1 cellular context compared by ENCODE assay signal in the genomic region with DNA sequence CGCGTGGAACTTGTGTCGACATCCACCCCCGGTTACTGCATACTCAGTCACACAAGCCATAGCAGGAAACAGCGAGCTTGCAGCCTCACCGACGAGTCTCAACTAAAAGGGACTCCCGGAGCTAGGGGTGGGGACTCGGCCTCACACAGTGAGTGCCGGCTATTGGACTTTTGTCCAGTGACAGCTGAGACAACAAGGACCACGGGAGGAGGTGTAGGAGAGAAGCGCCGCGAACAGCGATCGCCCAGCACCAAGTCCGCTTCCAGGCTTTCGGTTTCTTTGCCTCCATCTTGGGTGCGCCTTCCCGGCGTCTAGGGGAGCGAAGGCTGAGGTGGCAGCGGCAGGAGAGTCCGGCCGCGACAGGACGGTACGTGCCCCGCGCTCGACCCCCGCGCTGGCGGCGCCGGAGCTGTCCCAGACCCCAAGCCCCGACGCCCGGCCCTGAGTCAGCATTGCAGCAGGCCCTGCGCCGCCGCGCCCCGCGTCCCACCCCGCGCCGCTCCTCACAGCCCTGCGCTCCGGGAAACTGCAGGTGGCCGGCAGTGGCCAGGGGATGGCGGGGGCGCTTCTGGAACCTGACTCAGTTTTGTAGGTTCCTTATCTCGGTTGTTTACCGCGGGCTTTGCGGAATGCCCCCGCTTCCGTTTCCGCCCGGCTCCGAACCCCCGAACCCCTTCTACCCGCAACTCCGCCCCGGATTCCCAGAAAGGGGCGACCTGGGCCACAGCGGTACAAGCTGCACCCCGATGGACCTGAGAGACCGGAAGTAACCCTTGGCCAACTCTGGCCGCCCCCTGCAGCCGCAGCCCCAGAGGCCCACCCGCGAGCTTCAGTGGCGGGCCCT.
TF ChIP-seq lines count a peak whose summit lies in the region.

A gene (plus strand): TSS at position 50 of the 844 bp plus-strand sequence. CDS start 13,702 bp downstream, outside the sequence.

TF ChIP-seq in HepG2, 621 proteins besides CTCF, POLR2A, EP300 and RAD21 (continued from another document and continues in another):
- TF ChIP-seq, protein P1, sequence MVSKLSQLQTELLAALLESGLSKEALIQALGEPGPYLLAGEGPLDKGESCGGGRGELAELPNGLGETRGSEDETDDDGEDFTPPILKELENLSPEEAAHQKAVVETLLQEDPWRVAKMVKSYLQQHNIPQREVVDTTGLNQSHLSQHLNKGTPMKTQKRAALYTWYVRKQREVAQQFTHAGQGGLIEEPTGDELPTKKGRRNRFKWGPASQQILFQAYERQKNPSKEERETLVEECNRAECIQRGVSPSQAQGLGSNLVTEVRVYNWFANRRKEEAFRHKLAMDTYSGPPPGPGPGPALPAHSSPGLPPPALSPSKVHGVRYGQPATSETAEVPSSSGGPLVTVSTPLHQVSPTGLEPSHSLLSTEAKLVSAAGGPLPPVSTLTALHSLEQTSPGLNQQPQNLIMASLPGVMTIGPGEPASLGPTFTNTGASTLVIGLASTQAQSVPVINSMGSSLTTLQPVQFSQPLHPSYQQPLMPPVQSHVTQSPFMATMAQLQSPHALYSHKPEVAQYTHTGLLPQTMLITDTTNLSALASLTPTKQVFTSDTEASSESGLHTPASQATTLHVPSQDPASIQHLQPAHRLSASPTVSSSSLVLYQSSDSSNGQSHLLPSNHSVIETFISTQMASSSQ (IDR thresholded peaks at IDR 0.05; ENCODE audit: low read depth), result no peak; the same call in 1 of the 2 replicates
- TF ChIP-seq, protein P1 (CRISPR knock-in tag; IDR thresholded peaks at IDR 0.05; ENCODE audit: borderline replicate concordance), result peak; percentile 86
- TF ChIP-seq SYNCRIP (IDR thresholded peaks at IDR 0.05; ENCODE audit: insufficient read depth, low read depth, low read length), result no peak
- no peak for TF ChIP-seq REL (CRISPR knock-in tag; conservative IDR thresholded peaks at IDR 0.05)
- TF ChIP-seq TOE1 (CRISPR knock-in tag; IDR thresholded peaks at IDR 0.05), result no peak; the same call in 1 of the 2 replicates
- peak; percentile 24; the same call in 1 of the 2 replicates for TF ChIP-seq STAT5B (CRISPR knock-in tag; IDR thresholded peaks at IDR 0.05)
- peak; percentile 49; the same call in 1 of the 2 replicates for TF ChIP-seq ZNF432 (CRISPR knock-in tag; IDR thresholded peaks at IDR 0.05; ENCODE audit: borderline replicate concordance)
- no peak for TF ChIP-seq MTA3 (CRISPR knock-in tag; IDR thresholded peaks at IDR 0.05)
- TF ChIP-seq, protein P2, sequence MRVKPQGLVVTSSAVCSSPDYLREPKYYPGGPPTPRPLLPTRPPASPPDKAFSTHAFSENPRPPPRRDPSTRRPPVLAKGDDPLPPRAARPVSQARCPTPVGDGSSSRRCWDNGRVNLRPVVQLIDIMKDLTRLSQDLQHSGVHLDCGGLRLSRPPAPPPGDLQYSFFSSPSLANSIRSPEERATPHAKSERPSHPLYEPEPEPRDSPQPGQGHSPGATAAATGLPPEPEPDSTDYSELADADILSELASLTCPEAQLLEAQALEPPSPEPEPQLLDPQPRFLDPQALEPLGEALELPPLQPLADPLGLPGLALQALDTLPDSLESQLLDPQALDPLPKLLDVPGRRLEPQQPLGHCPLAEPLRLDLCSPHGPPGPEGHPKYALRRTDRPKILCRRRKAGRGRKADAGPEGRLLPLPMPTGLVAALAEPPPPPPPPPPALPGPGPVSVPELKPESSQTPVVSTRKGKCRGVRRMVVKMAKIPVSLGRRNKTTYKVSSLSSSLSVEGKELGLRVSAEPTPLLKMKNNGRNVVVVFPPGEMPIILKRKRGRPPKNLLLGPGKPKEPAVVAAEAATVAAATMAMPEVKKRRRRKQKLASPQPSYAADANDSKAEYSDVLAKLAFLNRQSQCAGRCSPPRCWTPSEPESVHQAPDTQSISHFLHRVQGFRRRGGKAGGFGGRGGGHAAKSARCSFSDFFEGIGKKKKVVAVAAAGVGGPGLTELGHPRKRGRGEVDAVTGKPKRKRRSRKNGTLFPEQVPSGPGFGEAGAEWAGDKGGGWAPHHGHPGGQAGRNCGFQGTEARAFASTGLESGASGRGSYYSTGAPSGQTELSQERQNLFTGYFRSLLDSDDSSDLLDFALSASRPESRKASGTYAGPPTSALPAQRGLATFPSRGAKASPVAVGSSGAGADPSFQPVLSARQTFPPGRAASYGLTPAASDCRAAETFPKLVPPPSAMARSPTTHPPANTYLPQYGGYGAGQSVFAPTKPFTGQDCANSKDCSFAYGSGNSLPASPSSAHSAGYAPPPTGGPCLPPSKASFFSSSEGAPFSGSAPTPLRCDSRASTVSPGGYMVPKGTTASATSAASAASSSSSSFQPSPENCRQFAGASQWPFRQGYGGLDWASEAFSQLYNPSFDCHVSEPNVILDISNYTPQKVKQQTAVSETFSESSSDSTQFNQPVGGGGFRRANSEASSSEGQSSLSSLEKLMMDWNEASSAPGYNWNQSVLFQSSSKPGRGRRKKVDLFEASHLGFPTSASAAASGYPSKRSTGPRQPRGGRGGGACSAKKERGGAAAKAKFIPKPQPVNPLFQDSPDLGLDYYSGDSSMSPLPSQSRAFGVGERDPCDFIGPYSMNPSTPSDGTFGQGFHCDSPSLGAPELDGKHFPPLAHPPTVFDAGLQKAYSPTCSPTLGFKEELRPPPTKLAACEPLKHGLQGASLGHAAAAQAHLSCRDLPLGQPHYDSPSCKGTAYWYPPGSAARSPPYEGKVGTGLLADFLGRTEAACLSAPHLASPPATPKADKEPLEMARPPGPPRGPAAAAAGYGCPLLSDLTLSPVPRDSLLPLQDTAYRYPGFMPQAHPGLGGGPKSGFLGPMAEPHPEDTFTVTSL (CRISPR knock-in tag; IDR thresholded peaks at IDR 0.05; ENCODE audit: borderline replicate concordance), result no peak; the same call in 1 of the 2 replicates
- TF ChIP-seq ZNF34 (CRISPR knock-in tag; IDR thresholded peaks at IDR 0.05; ENCODE audit: borderline replicate concordance), result peak; percentile 75
- TF ChIP-seq SUZ12 (IDR thresholded peaks at IDR 0.05; ENCODE audit: low read depth, low read length), result no peak
- no peak; the same call in 1 of the 2 replicates for TF ChIP-seq ZNF577 (CRISPR knock-in tag; IDR thresholded peaks at IDR 0.05; ENCODE audit: borderline replicate concordance, low read depth)
- peak; percentile 86 for TF ChIP-seq ZMAT3 (CRISPR knock-in tag; conservative IDR thresholded peaks at IDR 0.05)
- peak; percentile 84 for TF ChIP-seq SAP130 (CRISPR knock-in tag; IDR thresholded peaks at IDR 0.05; ENCODE audit: low read depth)
- TF ChIP-seq, protein P3, sequence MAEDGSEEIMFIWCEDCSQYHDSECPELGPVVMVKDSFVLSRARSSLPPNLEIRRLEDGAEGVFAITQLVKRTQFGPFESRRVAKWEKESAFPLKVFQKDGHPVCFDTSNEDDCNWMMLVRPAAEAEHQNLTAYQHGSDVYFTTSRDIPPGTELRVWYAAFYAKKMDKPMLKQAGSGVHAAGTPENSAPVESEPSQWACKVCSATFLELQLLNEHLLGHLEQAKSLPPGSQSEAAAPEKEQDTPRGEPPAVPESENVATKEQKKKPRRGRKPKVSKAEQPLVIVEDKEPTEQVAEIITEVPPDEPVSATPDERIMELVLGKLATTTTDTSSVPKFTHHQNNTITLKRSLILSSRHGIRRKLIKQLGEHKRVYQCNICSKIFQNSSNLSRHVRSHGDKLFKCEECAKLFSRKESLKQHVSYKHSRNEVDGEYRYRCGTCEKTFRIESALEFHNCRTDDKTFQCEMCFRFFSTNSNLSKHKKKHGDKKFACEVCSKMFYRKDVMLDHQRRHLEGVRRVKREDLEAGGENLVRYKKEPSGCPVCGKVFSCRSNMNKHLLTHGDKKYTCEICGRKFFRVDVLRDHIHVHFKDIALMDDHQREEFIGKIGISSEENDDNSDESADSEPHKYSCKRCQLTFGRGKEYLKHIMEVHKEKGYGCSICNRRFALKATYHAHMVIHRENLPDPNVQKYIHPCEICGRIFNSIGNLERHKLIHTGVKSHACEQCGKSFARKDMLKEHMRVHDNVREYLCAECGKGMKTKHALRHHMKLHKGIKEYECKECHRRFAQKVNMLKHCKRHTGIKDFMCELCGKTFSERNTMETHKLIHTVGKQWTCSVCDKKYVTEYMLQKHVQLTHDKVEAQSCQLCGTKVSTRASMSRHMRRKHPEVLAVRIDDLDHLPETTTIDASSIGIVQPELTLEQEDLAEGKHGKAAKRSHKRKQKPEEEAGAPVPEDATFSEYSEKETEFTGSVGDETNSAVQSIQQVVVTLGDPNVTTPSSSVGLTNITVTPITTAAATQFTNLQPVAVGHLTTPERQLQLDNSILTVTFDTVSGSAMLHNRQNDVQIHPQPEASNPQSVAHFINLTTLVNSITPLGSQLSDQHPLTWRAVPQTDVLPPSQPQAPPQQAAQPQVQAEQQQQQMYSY (CRISPR knock-in tag; IDR thresholded peaks at IDR 0.05), result peak; percentile 93
- TF ChIP-seq, protein P4, sequence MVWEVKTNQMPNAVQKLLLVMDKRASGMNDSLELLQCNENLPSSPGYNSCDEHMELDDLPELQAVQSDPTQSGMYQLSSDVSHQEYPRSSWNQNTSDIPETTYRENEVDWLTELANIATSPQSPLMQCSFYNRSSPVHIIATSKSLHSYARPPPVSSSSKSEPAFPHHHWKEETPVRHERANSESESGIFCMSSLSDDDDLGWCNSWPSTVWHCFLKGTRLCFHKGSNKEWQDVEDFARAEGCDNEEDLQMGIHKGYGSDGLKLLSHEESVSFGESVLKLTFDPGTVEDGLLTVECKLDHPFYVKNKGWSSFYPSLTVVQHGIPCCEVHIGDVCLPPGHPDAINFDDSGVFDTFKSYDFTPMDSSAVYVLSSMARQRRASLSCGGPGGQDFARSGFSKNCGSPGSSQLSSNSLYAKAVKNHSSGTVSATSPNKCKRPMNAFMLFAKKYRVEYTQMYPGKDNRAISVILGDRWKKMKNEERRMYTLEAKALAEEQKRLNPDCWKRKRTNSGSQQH (CRISPR knock-in tag; IDR thresholded peaks at IDR 0.05; ENCODE audit: low read depth), result peak; percentile 24; the same call in 1 of the 2 replicates
- TF ChIP-seq, protein P5, sequence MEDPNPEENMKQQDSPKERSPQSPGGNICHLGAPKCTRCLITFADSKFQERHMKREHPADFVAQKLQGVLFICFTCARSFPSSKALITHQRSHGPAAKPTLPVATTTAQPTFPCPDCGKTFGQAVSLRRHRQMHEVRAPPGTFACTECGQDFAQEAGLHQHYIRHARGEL (CRISPR knock-in tag; IDR thresholded peaks at IDR 0.05), result no peak
- TF ChIP-seq KMT2A (CRISPR knock-in tag; IDR thresholded peaks at IDR 0.05), result peak; percentile 78
- peak; percentile 89; the same call in 1 of the 2 replicates for TF ChIP-seq ZSCAN29 (CRISPR knock-in tag; conservative IDR thresholded peaks at IDR 0.05)
- no peak for TF ChIP-seq HOXA9 (CRISPR knock-in tag; IDR thresholded peaks at IDR 0.05; ENCODE audit: borderline replicate concordance)
- no peak for TF ChIP-seq HNRNPH1 (optimal IDR thresholded peaks at IDR 0.05; ENCODE audit: low read depth, low read length)
- TF ChIP-seq GATAD1 (CRISPR knock-in tag; IDR thresholded peaks at IDR 0.05), result peak; percentile 8
- TF ChIP-seq ZNF839 (CRISPR knock-in tag; IDR thresholded peaks at IDR 0.05; ENCODE audit: borderline replicate concordance), result 0 out of 2 replicates have a peak, but pooled peaks have one; percentile 70
- TF ChIP-seq PAF1 (CRISPR knock-in tag; IDR thresholded peaks at IDR 0.05), result no peak
- peak; percentile 45; the same call in 1 of the 2 replicates for TF ChIP-seq CEBPB (IDR thresholded peaks at IDR 0.05; ENCODE audit: borderline replicate concordance, low read depth, low read length)
- no peak for TF ChIP-seq MBD4 (IDR thresholded peaks at IDR 0.05; ENCODE audit: borderline replicate concordance, low read length)
- peak; percentile 91 for TF ChIP-seq EED (CRISPR knock-in tag; IDR thresholded peaks at IDR 0.05)
- TF ChIP-seq PHF8 (CRISPR knock-in tag; IDR thresholded peaks at IDR 0.05), result peak; percentile 80
- TF ChIP-seq, protein P6, sequence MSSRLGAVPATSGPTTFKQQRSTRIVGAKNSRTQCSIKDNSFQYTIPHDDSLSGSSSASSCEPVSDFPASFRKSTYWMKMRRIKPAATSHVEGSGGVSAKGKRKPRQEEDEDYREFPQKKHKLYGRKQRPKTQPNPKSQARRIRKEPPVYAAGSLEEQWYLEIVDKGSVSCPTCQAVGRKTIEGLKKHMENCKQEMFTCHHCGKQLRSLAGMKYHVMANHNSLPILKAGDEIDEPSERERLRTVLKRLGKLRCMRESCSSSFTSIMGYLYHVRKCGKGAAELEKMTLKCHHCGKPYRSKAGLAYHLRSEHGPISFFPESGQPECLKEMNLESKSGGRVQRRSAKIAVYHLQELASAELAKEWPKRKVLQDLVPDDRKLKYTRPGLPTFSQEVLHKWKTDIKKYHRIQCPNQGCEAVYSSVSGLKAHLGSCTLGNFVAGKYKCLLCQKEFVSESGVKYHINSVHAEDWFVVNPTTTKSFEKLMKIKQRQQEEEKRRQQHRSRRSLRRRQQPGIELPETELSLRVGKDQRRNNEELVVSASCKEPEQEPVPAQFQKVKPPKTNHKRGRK (CRISPR knock-in tag; IDR thresholded peaks at IDR 0.05), result no peak
- TF ChIP-seq, protein P7, sequence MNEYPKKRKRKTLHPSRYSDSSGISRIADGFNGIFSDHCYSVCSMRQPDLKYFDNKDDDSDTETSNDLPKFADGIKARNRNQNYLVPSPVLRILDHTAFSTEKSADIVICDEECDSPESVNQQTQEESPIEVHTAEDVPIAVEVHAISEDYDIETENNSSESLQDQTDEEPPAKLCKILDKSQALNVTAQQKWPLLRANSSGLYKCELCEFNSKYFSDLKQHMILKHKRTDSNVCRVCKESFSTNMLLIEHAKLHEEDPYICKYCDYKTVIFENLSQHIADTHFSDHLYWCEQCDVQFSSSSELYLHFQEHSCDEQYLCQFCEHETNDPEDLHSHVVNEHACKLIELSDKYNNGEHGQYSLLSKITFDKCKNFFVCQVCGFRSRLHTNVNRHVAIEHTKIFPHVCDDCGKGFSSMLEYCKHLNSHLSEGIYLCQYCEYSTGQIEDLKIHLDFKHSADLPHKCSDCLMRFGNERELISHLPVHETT (CRISPR knock-in tag; conservative IDR thresholded peaks at IDR 0.05), result peak; percentile 78; the same call in 1 of the 2 replicates
- TF ChIP-seq, protein P8, sequence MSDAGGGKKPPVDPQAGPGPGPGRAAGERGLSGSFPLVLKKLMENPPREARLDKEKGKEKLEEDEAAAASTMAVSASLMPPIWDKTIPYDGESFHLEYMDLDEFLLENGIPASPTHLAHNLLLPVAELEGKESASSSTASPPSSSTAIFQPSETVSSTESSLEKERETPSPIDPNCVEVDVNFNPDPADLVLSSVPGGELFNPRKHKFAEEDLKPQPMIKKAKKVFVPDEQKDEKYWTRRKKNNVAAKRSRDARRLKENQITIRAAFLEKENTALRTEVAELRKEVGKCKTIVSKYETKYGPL (CRISPR knock-in tag; IDR thresholded peaks at IDR 0.05), result peak; percentile 48; the same call in 1 of the 2 replicates
- peak; percentile 15; the same call in 1 of the 2 replicates for TF ChIP-seq DNMT1 (CRISPR knock-in tag; IDR thresholded peaks at IDR 0.05)
